22 cellular contexts compared by ENCODE assay signal in genomic region chr4:25776795-25777194, GRCh38.
"Had no signal": no experiment of that assay in that cellular context is flagged by ENCODE, and none has a peak within 500 bp of the region (broad histone marks: within the 10 kb centered on the region; RNA-seq: fewer than 3 reads in every experiment).

No MANE protein-coding gene starts in this region.

- FAIRE-seq: HepG2 had no signal

- H3K27ac ChIP-seq: KMS-11, RWPE1 had no signal

- H3K4me2 ChIP-seq: KMS-11, SK-N-SH had no signal

- DNase-seq: IMR-90, Kasumi-1, MV-4-11, NCI-H1048, NCI-H1105, NCI-H1417, NCI-H1436 treated with DMSO at 0.1 percent for 48 hours, NCI-H1694 treated with DMSO at 0.1 percent for 48 hours, NCI-H1930, NCI-H2081, NCI-H2107, NCI-H2227 treated with DMSO at 0.1 percent for 48 hours, NCI-H510A, NCI-H524 treated with DMSO at 0.1 percent for 48 hours, NCI-H69, NCI-H774, SHP77, SK-N-SH, SW 1271 had no signal

- H3K9ac ChIP-seq: KMS-11, SK-N-SH had no signal

- ATAC-seq: HepG2 had no signal
